8 cellular contexts compared by ENCODE assay signal in genomic region chr15:52568569-52569243, GRCh38. TPM values are rescaled to one million over a fixed set of nuclear protein-coding genes. Genes with fewer than 3 reads are reported as not detected.
DNase-seq lines count a peak whose midpoint lies in the region; ATAC-seq, FAIRE-seq and TF ChIP-seq lines count a peak whose summit lies in the region.

Gene ARPP19, minus strand, starts transcription at chr15:52569030. Its CDS starts 138 bp downstream, at chr15:52568892.

- WGBS in prostate gland, result under 1% methylated on average over 74 of the region's 75 CpGs
- under 1% methylated on average over 75 of the region's 75 CpGs for WGBS in urinary bladder

- H3K27me3 ChIP-seq in prostate gland (replicated peaks; ENCODE audit: insufficient read depth), result no peaks in the 10 kb centered on the region

- no peak for TF ChIP-seq POLR2A in GM12891 (IDR thresholded peaks at IDR 0.05; ENCODE audit: low read depth, low read length)
- peak; percentile 78 for TF ChIP-seq POLR2A in prostate gland (IDR thresholded peaks at IDR 0.05)

- peak within 1 kb of the TSS; percentile 63 to 81 for H3K4me3 ChIP-seq in prostate gland
- peak within 1 kb of the TSS; percentile 62 for H3K4me3 ChIP-seq in urinary bladder (ENCODE audit: low read depth, low read length)

- FAIRE-seq in GM12891 (lab: Jason Lieb, UNC), result peak; percentile 80

- no peaks in the 10 kb centered on the region for H3K9me3 ChIP-seq in prostate gland

- peak; percentile 72 for ATAC-seq in HG02840 (IDR thresholded peaks at IDR 0.05; ENCODE audit: low FRiP score, unreplicated experiment)
- peak; percentile 91 to 94 for ATAC-seq in left cardiac atrium

- peak; percentile 73 for DNase-seq in GM12891 (ENCODE audit: insufficient read length, low spot score)
- peak; percentile 94 for DNase-seq in NCI-H1436 (lab: John Stamatoyannopoulos, UW)
- DNase-seq in amniotic epithelial cell (ENCODE audit: low read depth), result peak; percentile 92
- DNase-seq in left cardiac atrium, result peak; percentile 91
- peak; percentile 88 for DNase-seq in prostate gland (ENCODE audit: low spot score)

- H3K36me3 ChIP-seq in prostate gland (no peaks in the 10 kb centered on the region), urinary bladder (ENCODE audit: insufficient read depth) (no peaks in the 10 kb centered on the region)

- H3K27ac ChIP-seq in prostate gland (peak within 1 kb of the TSS; percentile 91), urinary bladder (ENCODE audit: low read depth) (peak within 1 kb of the TSS; percentile 93)

- peak in 2 of 4 experiments; percentile 25 to 44 for TF ChIP-seq CTCF in prostate gland (IDR thresholded peaks at IDR 0.05)

- intact Hi-C loops in T-helper 1 cell treated with Interleukin-12 subunit alpha and Interleukin-12 subunit beta and Interleukin-4 antibody, amounts not matched to agents 30 ng/mL and 1 ng/mL, for 36 hours (cut with micrococcal nuclease), result loop anchor here (1.0 to 10.0 kb wide), 12 partner anchors 10 to 834 kb away; partner anchors contain the start of genes ATOSA, LEO1, LYSMD2 and MYO5A
- intact Hi-C loops in left cardiac atrium (cut with DNase I), result loop anchor here (10.0 kb wide), 2 partner anchors 224 to 234 kb away; no protein-coding TSS in a partner anchor
- intact Hi-C loops in prostate gland (cut with DNase I), result loop anchor here (5.0 kb wide), 1 partner anchor 109 kb away; the partner anchor contains the start of gene ATOSA

- no peaks in the 10 kb centered on the region for H3K4me1 ChIP-seq in prostate gland (replicated peaks)
- peaks cover 2% of the 10 kb centered on the region for H3K4me1 ChIP-seq in urinary bladder (ENCODE audit: insufficient read depth)

TF ChIP-seq in GM12891, 5 proteins besides CTCF, POLR2A, EP300 and RAD21:
- TF ChIP-seq POLR2AphosphoS5 (IDR thresholded peaks at IDR 0.05; ENCODE audit: low read depth, low read length), result no peak
- TF ChIP-seq POU2F2 (IDR thresholded peaks at IDR 0.05; ENCODE audit: low read depth, low read length), result 0 out of 2 replicates have a peak, but pooled peaks have one; percentile 8
- TF ChIP-seq PAX5 (IDR thresholded peaks at IDR 0.05; ENCODE audit: insufficient read depth, low read length, severe bottlenecking), result peak; percentile 93
- peak; percentile 82 for TF ChIP-seq SPI1 (IDR thresholded peaks at IDR 0.05; ENCODE audit: low read depth, low read length)
TF ChIP-seq in GM12891: peak in this region for 3.

RNA-seq across cellular contexts. Expression of gene ARPP19, which starts in this region (rescaled TPM):
- polyA plus RNA-seq in GM12891 (2012; ENCODE audit: low read depth, missing spikeins), result 37.6 TPM
- total RNA-seq in T-helper 1 cell treated with Interleukin-12 subunit alpha and Interleukin-12 subunit beta and Interleukin-4 antibody, amounts not matched to agents 30 ng/mL and 1 ng/mL, for 36 hours, result 181 and 197 TPM in 2 replicates
- 100 to 1,000 TPM; 138 to 153 TPM for total RNA-seq in left cardiac atrium
- total RNA-seq in prostate gland, result 100 to 1,000 TPM in 1 of 2 donors, 10 to 100 TPM in 1; 86.9 to 130 TPM
- total RNA-seq in urinary bladder, result 170 TPM
- polyA plus RNA-seq in urinary bladder, result 66.9 TPM

Comparison
In these comparisons a context has a peak if more than half of its experiments do, and no peak if none do; other contexts are left out.
1. Peak in every context shown above with its lines: DNase-seq, ATAC-seq, H3K4me3 ChIP-seq and H3K27ac ChIP-seq.